Comparison of ENCODE assay signal across 9 cellular contexts in genomic region chr4:145487626-145488025, GRCh38. TPM values are rescaled to one million over a fixed set of nuclear protein-coding genes. Genes with fewer than 3 reads are reported as not detected.
DNase-seq lines count a peak whose midpoint lies in the region; ATAC-seq and TF ChIP-seq lines count a peak whose summit lies in the region.
"Had no signal": no experiment of that assay in that cellular context is flagged by ENCODE, and none has a peak within 500 bp of the region (broad histone marks: within the 10 kb centered on the region; RNA-seq: fewer than 3 reads in every experiment).

No MANE protein-coding gene starts in this region.

- H3K4me3 Mint-ChIP-seq in natural killer cell treated with Interleukin-12 subunit alpha and Interleukin-12 subunit beta and Interleukin-15 and Interleukin-18, amount 100 ng/mL, for 72 hours: no peak overlapping the region

- H3K27me3 Mint-ChIP-seq in natural killer cell treated with Interleukin-12 subunit alpha and Interleukin-12 subunit beta and Interleukin-15 and Interleukin-18, amount 100 ng/mL, for 72 hours: no peaks in the 10 kb centered on the region

- H3K4me1 ChIP-seq in vagina: peaks cover 42% of the 10 kb centered on the region

- no peaks in the 10 kb centered on the region for H3K36me3 ChIP-seq in vagina

- H3K4me1 Mint-ChIP-seq in natural killer cell treated with Interleukin-12 subunit alpha and Interleukin-12 subunit beta and Interleukin-15 and Interleukin-18, amount 100 ng/mL, for 72 hours (ENCODE audit: low read depth in 2 of 2): peaks cover 0 to 8% of the 10 kb centered on the region in 2 donors

- H3K27me3 ChIP-seq in vagina: no peaks in the 10 kb centered on the region

- peak; percentile 36 for DNase-seq in activated CD4-positive, alpha-beta T cell treated with anti-CD3 and anti-CD28 coated beads for 48 hours
- no peak for DNase-seq in activated CD4-positive, alpha-beta T cell treated with anti-CD3 and anti-CD28 coated beads for 1 hour
- DNase-seq in natural killer cell treated with Interleukin-12 subunit alpha and Interleukin-12 subunit beta and Interleukin-15 and Interleukin-18, amount 100 ng/mL, for 72 hours (ENCODE audit: low spot score): no peak
- DNase-seq in left ventricle myocardium superior (no peak), vagina (ENCODE audit: extremely low spot score in 2 of 2) (no peak), ecto neural progenitor cell (ENCODE audit: low spot score) (no peak)
- DNase-seq: foreskin fibroblast had no signal

- H3K36me3 Mint-ChIP-seq in natural killer cell treated with Interleukin-12 subunit alpha and Interleukin-12 subunit beta and Interleukin-15 and Interleukin-18, amount 100 ng/mL, for 72 hours: no peaks in the 10 kb centered on the region

- TF ChIP-seq POLR2A in vagina (IDR thresholded peaks at IDR 0.05): no peak

- no peak overlapping the region for H3K27ac ChIP-seq in vagina

- intact Hi-C loops in left ventricle myocardium superior (cut with micrococcal nuclease): loop anchor here (10.0 kb wide), 1 partner anchor 127 kb away; the partner anchor contains the start of gene MMAA
- intact Hi-C loops in vagina (cut with DNase I): no loop called here

- H3K4me3 ChIP-seq in vagina: no peak overlapping the region

- no peaks in the 10 kb centered on the region for H3K9me3 Mint-ChIP-seq in natural killer cell treated with Interleukin-12 subunit alpha and Interleukin-12 subunit beta and Interleukin-15 and Interleukin-18, amount 100 ng/mL, for 72 hours

- TF ChIP-seq CTCF in vagina (IDR thresholded peaks at IDR 0.05): no peak

- H3K27ac Mint-ChIP-seq in natural killer cell treated with Interleukin-12 subunit alpha and Interleukin-12 subunit beta and Interleukin-15 and Interleukin-18, amount 100 ng/mL, for 72 hours: no peak overlapping the region

- no peaks in the 10 kb centered on the region for H3K9me3 ChIP-seq in vagina

- ATAC-seq in GM21576 (IDR thresholded peaks at IDR 0.05; ENCODE audit: unreplicated experiment) (peak; percentile 99), HG03460 (IDR thresholded peaks at IDR 0.05; ENCODE audit: unreplicated experiment) (peak; percentile 97), left ventricle myocardium superior (no peak)
- ATAC-seq in natural killer cell treated with Interleukin-12 subunit alpha and Interleukin-12 subunit beta and Interleukin-15 and Interleukin-18, amount 100 ng/mL, for 72 hours: peak; percentile 81 to 95

RNA-seq across cellular contexts. Expression of gene SMAD1, which starts 6.0 kb away (rescaled TPM):
- total RNA-seq in natural killer cell treated with Interleukin-12 subunit alpha and Interleukin-12 subunit beta and Interleukin-15 and Interleukin-18, amount 100 ng/mL, for 72 hours: 10 to 100 TPM in 1 of 2 donors, 1 to 10 TPM in 1; 3.2 to 15.6 TPM
- total RNA-seq in left ventricle myocardium superior (12.5 TPM), vagina (31.7 TPM)
